In genomic region chr4:41331224-41331623, GRCh38 we compare ENCODE assay signal across 16 cellular contexts.
"Had no signal": no experiment of that assay in that cellular context is flagged by ENCODE, and none has a peak within 500 bp of the region (broad histone marks: within the 10 kb centered on the region; RNA-seq: fewer than 3 reads in every experiment).

No MANE protein-coding gene starts in this region.

- H3K27ac Mint-ChIP-seq: activated naive CD4-positive, alpha-beta T cell treated with anti-CD3 and anti-CD28 coated beads, Interleukin-2, amount 50 U/mL, for 24 hours; dendritic cell treated with granulocyte-macrophage colony-stimulating factor and Interleukin-4, amounts not matched to agents 40 ng/mL and 50 ng/mL, for 4 days; nephron had no signal

- H3K9me3 ChIP-seq: ascending aorta, thyroid gland had no signal

- H3K4me3 ChIP-seq: ascending aorta, thyroid gland had no signal

- H3K36me3 ChIP-seq: ascending aorta, thyroid gland had no signal

- ATAC-seq: foreskin keratinocyte had no signal

- H3K4me3 Mint-ChIP-seq: activated naive CD4-positive, alpha-beta T cell treated with anti-CD3 and anti-CD28 coated beads, Interleukin-2, amount 50 U/mL, for 24 hours; dendritic cell treated with granulocyte-macrophage colony-stimulating factor and Interleukin-4, amounts not matched to agents 40 ng/mL and 50 ng/mL, for 4 days; nephron had no signal

- DNase-seq: activated CD4-positive, alpha-beta T cell treated with anti-CD3 and anti-CD28 coated beads, Interleukin-2, amount 50 U/mL, for 4 hours; activated gamma-delta T cell; effector CD8-positive, alpha-beta T cell; foreskin keratinocyte; hypothalamus; nucleus accumbens; posterior cingulate gyrus; retina; stimulated activated CD4-positive, alpha-beta T cell treated with anti-CD3 and anti-CD28 coated beads, Interleukin-12 subunit alpha, Interleukin-12 subunit beta, amount 100 ng/mL, for 4 hours; stimulated activated CD4-positive, alpha-beta T cell treated with anti-CD3 and anti-CD28 coated beads, Interleukin-1b, Interleukin-23, amount 100 ng/mL, for 48 hours; stimulated activated naive CD4-positive, alpha-beta T cell treated with Interleukin-2 at 50 U/mL for 16 hours; thyroid gland had no signal

- H3K4me1 ChIP-seq: ascending aorta, foreskin keratinocyte had no signal

- H3K27ac ChIP-seq: ascending aorta, foreskin keratinocyte had no signal

- H3K9me3 Mint-ChIP-seq: activated naive CD4-positive, alpha-beta T cell treated with anti-CD3 and anti-CD28 coated beads, Interleukin-2, amount 50 U/mL, for 24 hours; nephron had no signal

- H3K4me1 Mint-ChIP-seq: activated naive CD4-positive, alpha-beta T cell treated with anti-CD3 and anti-CD28 coated beads, Interleukin-2, amount 50 U/mL, for 24 hours had no signal

- H3K36me3 Mint-ChIP-seq: activated naive CD4-positive, alpha-beta T cell treated with anti-CD3 and anti-CD28 coated beads, Interleukin-2, amount 50 U/mL, for 24 hours had no signal

- H3K27me3 ChIP-seq: ascending aorta, foreskin keratinocyte, thyroid gland had no signal
